Comparison of ENCODE assay signal across 8 cellular contexts in the genomic region with DNA sequence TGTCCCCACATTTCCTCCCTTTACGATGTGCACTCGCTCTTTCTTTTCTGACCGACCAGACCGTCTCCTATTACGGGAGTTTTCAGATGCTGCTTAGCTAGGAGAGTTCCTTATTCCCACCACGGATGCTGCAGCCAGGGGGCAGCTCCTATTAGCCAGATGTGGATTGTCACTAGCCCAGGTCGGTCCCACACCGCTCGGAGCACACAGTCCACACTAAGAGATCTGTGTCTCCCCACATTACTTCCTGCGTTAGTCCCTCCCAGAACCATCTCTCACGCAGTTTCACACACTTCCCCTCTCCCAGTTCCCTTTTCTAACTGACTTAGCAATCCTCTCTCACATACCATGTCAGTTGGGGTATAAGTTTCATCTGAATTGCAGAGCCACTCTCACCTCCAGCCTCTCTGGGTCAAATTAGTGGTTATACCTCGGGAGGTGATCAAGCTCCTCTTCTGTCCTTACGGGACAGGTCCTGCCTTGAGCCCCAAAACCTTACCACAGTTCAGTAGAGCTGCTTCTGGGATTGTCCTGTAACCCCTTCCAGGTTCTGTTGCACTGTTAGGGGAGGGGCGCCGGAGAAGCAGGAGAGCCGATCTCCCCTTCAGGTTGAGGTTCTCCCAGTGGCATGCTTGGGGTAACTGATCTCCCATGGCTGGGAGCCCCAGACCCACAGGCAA. TPM values are rescaled to one million over a fixed set of nuclear protein-coding genes. Genes with fewer than 3 reads are reported as not detected.
DNase-seq lines count a peak whose midpoint lies in the region; ATAC-seq, FAIRE-seq and TF ChIP-seq lines count a peak whose summit lies in the region.

No MANE protein-coding gene starts in this region.

- ATAC-seq in GM19463 (IDR thresholded peaks at IDR 0.05; ENCODE audit: unreplicated experiment) = peak; percentile 83
- ATAC-seq in HG03469 (IDR thresholded peaks at IDR 0.05; ENCODE audit: unreplicated experiment) = peak; percentile 93
- no peak for ATAC-seq in body of pancreas

- H3K27ac ChIP-seq in body of pancreas (peak overlapping the region in 3 of 4 donors; percentile 48 to 73 (median 60)), rectal smooth muscle tissue (ENCODE audit: low read depth, low read length) (no peak overlapping the region), ascending aorta (no peak overlapping the region)

- H3K36me3 ChIP-seq in body of pancreas (replicated peaks in 1 of 2; ENCODE audit: insufficient read depth in 1 of 2, low read depth in 2 of 2) (no peaks in the 10 kb centered on the region), rectal smooth muscle tissue (ENCODE audit: control insufficient read depth, insufficient read depth, low read length) (no peaks in the 10 kb centered on the region), ascending aorta (no peaks in the 10 kb centered on the region)

- no peak overlapping the region for H3K9ac ChIP-seq in rectal smooth muscle tissue (ENCODE audit: low read length)

- WGBS in body of pancreas, 2 donors = 66 to 92% methylated on average over 16 of the region's 16 CpGs

- peak; percentile 68 for DNase-seq in DMS53 (lab: John Stamatoyannopoulos, UW)
- DNase-seq in body of pancreas = peak in 1 of 4 donors; percentile 35
- DNase-seq in ACHN = no peak
- no peak for DNase-seq in H54 (ENCODE audit: insufficient read length, low spot score)
- DNase-seq in ascending aorta (ENCODE audit: low spot score in 2 of 2) = no peak

- H3K4me1 ChIP-seq in body of pancreas = peaks cover 36% of the 10 kb centered on the region
- no peaks in the 10 kb centered on the region for H3K4me1 ChIP-seq in rectal smooth muscle tissue (ENCODE audit: control insufficient read depth, insufficient read depth, low read length)
- H3K4me1 ChIP-seq in ascending aorta = no peaks in the 10 kb centered on the region

- no peak for TF ChIP-seq POLR2A in body of pancreas (IDR thresholded peaks at IDR 0.05)
- TF ChIP-seq POLR2A in H54 (IDR thresholded peaks at IDR 0.05; ENCODE audit: low read depth, low read length) = no peak

- no peak for FAIRE-seq in H54 (lab: Jason Lieb, UNC)

- H3K27me3 ChIP-seq in body of pancreas (no peaks in the 10 kb centered on the region), rectal smooth muscle tissue (ENCODE audit: control insufficient read depth, insufficient read depth, low read length) (no peaks in the 10 kb centered on the region), ascending aorta (no peaks in the 10 kb centered on the region)

- no peak overlapping the region for H3K4me3 ChIP-seq in body of pancreas
- H3K4me3 ChIP-seq in rectal smooth muscle tissue (ENCODE audit: low read length) = peak overlapping the region; percentile 17
- no peak overlapping the region for H3K4me3 ChIP-seq in ascending aorta

- intact Hi-C loops in body of pancreas (cut with DNase I) = no loop called here
- intact Hi-C loops in ascending aorta (cut with DNase I) = no loop called here

- in situ Hi-C loops in ACHN (cut with HindIII; ENCODE audit: low pct_ligation_motif_present, low pct_unique_long_range_greater_than_20kb, low sequenced_read_pairs) = no loop called here

- no peaks in the 10 kb centered on the region for H3K9me3 ChIP-seq in body of pancreas
- H3K9me3 ChIP-seq in ascending aorta = no peaks in the 10 kb centered on the region

- TF ChIP-seq CTCF in body of pancreas (IDR thresholded peaks at IDR 0.05) (no peak), ascending aorta (IDR thresholded peaks at IDR 0.05) (no peak)

RNA-seq across cellular contexts. Expression of a gene that starts 28.2 kb away (rescaled TPM):
- total RNA-seq in body of pancreas = 1 to 10 TPM in 1 of 2 donors, not detected in 1; 1.3 TPM
- total RNA-seq in ascending aorta = not detected

Comparison
In these comparisons a context has a peak if more than half of its experiments do, and no peak if none do; other contexts are left out.
1. H3K27ac ChIP-seq: peak in body of pancreas (3 of 4); none in rectal smooth muscle tissue (single experiment) and ascending aorta (0 of 2).